In genomic region chr18:60649107-60649506, GRCh38 we compare ENCODE assay signal across 14 cellular contexts.
DNase-seq lines count a peak whose midpoint lies in the region; ATAC-seq, FAIRE-seq and TF ChIP-seq lines count a peak whose summit lies in the region.
"Had no signal": no experiment of that assay in that cellular context is flagged by ENCODE, and none has a peak within 500 bp of the region (broad histone marks: within the 10 kb centered on the region; RNA-seq: fewer than 3 reads in every experiment).

No MANE protein-coding gene starts in this region.

- no peak overlapping the region for H3K4me3 ChIP-seq in smooth muscle cell
- H3K4me3 ChIP-seq: hepatocyte, thoracic aorta had no signal

- H3K4me1 ChIP-seq in smooth muscle cell (ENCODE audit: low read depth) = no peaks in the 10 kb centered on the region

- no peak overlapping the region for H3K27ac ChIP-seq in smooth muscle cell (ENCODE audit: low read depth)
- H3K27ac ChIP-seq: hepatocyte, thoracic aorta had no signal

- TF ChIP-seq CTCF in smooth muscle cell (IDR thresholded peaks at IDR 0.05; ENCODE audit: borderline replicate concordance, insufficient read depth, poor library complexity, severe bottlenecking) = no peak

- no peaks in the 10 kb centered on the region for H3K9me3 ChIP-seq in smooth muscle cell (replicated peaks; ENCODE audit: low read depth)
- H3K9me3 ChIP-seq: thoracic aorta had no signal

- DNase-seq in GM19239 (ENCODE audit: insufficient read length, low spot score) = no peak
- peak; percentile 29 for DNase-seq in inferior parietal cortex (ENCODE audit: extremely low spot score)
- no peak for DNase-seq in smooth muscle cell (lab: John Stamatoyannopoulos, UW; ENCODE audit: unreplicated experiment)
- DNase-seq in NCI-H2196 (lab: John Stamatoyannopoulos, UW; ENCODE audit: unreplicated experiment) = no peak
- DNase-seq in left colon = no peak
- no peak for DNase-seq in cardiac septum (ENCODE audit: low spot score)
- DNase-seq: activated T-cell treated with anti-CD3 and anti-CD28 coated beads, Interleukin-2, amount 50 U/mL, for 4 hours; NCI-H187 treated with DMSO at 0.1 percent for 48 hours; stimulated activated CD4-positive, alpha-beta T cell treated with anti-CD3 and anti-CD28 coated beads, Interleukin-2, amount 100 ng/mL, for 24 hours had no signal

- FAIRE-seq in GM19239 (lab: Jason Lieb, UNC) = peak; percentile 69
- FAIRE-seq: colon had no signal

- no peak overlapping the region for H2AFZ ChIP-seq in smooth muscle cell (ENCODE audit: low read depth)
- H2AFZ ChIP-seq: hepatocyte had no signal

- H3K4me2 ChIP-seq in smooth muscle cell = no peak overlapping the region
- H3K4me2 ChIP-seq: hepatocyte had no signal

- ATAC-seq in HG02623 (IDR thresholded peaks at IDR 0.05; ENCODE audit: unreplicated experiment) = peak; percentile 98
- peak; percentile 90 for ATAC-seq in HG03469 (IDR thresholded peaks at IDR 0.05; ENCODE audit: unreplicated experiment)
- no peak for ATAC-seq in left colon
- ATAC-seq: activated T-cell treated with anti-CD3 and anti-CD28 coated beads, Interleukin-2, amount 50 U/mL, for 4 hours had no signal

- no peaks in the 10 kb centered on the region for H3F3A ChIP-seq in smooth muscle cell (ENCODE audit: low read depth)

- intact Hi-C loops in left colon (cut with DNase I, micrococcal nuclease) = no loop called here
- intact Hi-C loops in cardiac septum (cut with DNase I) = no loop called here

- H3K27me3 ChIP-seq in smooth muscle cell (ENCODE audit: low read depth) = peaks cover 7% of the 10 kb centered on the region
- H3K27me3 ChIP-seq: hepatocyte had no signal

- no peaks in the 10 kb centered on the region for H3K79me2 ChIP-seq in smooth muscle cell (ENCODE audit: low read depth)
- H3K79me2 ChIP-seq: hepatocyte had no signal

- H3K9ac ChIP-seq in smooth muscle cell (ENCODE audit: low read depth) = no peak overlapping the region

- 78% methylated on average over 5 of the region's 5 CpGs for WGBS in smooth muscle cell (ENCODE audit: low lambda C conversion rate)

- no peaks in the 10 kb centered on the region for H3K36me3 ChIP-seq in smooth muscle cell (ENCODE audit: low read depth)
- H3K36me3 ChIP-seq: thoracic aorta had no signal

- no peaks in the 10 kb centered on the region for H4K20me1 ChIP-seq in smooth muscle cell (ENCODE audit: low read depth)
